In genomic region chr17:75406222-75406615, GRCh38 we compare ENCODE assay signal across 8 cellular contexts. TPM values are rescaled to one million over a fixed set of nuclear protein-coding genes. Genes with fewer than 3 reads are reported as not detected.
A peak's percentile ranks its signal among the peaks of the same experiment; 100 is the strongest.
DNase-seq lines count a peak whose midpoint lies in the region; TF ChIP-seq lines count a peak whose summit lies in the region.

No MANE protein-coding gene starts in this region.

- H3K4me3 ChIP-seq in GM06990 (replicated peaks; ENCODE audit: low read depth, low read length) (peak overlapping the region; percentile 99), ascending aorta (peak overlapping the region; percentile 70 to 96)

- no peaks in the 10 kb centered on the region for H3K27me3 ChIP-seq in GM06990 (replicated peaks; ENCODE audit: control insufficient read depth, insufficient read depth, low read length)
- H3K27me3 ChIP-seq in ascending aorta: no peaks in the 10 kb centered on the region

- intact Hi-C loops in ascending aorta (cut with DNase I): loop anchor here (5.0 to 10.0 kb wide), 3 partner anchors 34 to 349 kb away; partner anchors contain the start of gene MIF4GD

- DNase-seq in GM06990 (ENCODE audit: extremely low read depth, insufficient read length) (no peak), ascending aorta (ENCODE audit: low spot score in 2 of 2) (no peak), kidney glomerular epithelial cell (lab: John Stamatoyannopoulos, UW) (peak; percentile 36), substantia nigra (lab: John Stamatoyannopoulos, UW) (peak in 6 of 49 donors; percentile 9 to 39 (median 26)), NCI-H774 (lab: John Stamatoyannopoulos, UW) (no peak), iPS-NIHi11 (ENCODE audit: low spot score) (no peak), RKO (ENCODE audit: low spot score) (no peak)

- H3K9me3 ChIP-seq in KOPT-K1 (ENCODE audit: insufficient read depth, low read length, poor library complexity, severe bottlenecking): no peaks in the 10 kb centered on the region
- H3K9me3 ChIP-seq in ascending aorta: no peaks in the 10 kb centered on the region

- TF ChIP-seq CTCF in GM06990 (IDR thresholded peaks at IDR 0.05; ENCODE audit: insufficient read depth, low read length, poor library complexity, severe bottlenecking): no peak
- no peak for TF ChIP-seq CTCF in ascending aorta (IDR thresholded peaks at IDR 0.05)

- H3K27ac ChIP-seq in KOPT-K1 (ENCODE audit: low read depth, low read length, poor library complexity, severe bottlenecking) (peak overlapping the region; percentile 89), ascending aorta (peak overlapping the region in 1 of 2 donors; percentile 21), substantia nigra (ENCODE audit: low read depth, low read length, poor library complexity, severe bottlenecking) (peak overlapping the region; percentile 32)

- peaks cover 12 to 24% of the 10 kb centered on the region in 2 donors for H3K4me1 ChIP-seq in ascending aorta

- H3K36me3 ChIP-seq in GM06990 (ENCODE audit: control insufficient read depth, insufficient read depth, low read length) (no peaks in the 10 kb centered on the region), KOPT-K1 (ENCODE audit: insufficient read depth, low read length) (0 out of 2 replicates have a peak, but pooled peaks cover 14% of the 10 kb centered on the region), ascending aorta (no peaks in the 10 kb centered on the region)

RNA-seq across cellular contexts. Expression of gene GRB2, which starts 0.7 kb away (rescaled TPM):
- total RNA-seq in ascending aorta: 65.7 TPM

RNA-seq across cellular contexts. Expression of gene TMEM94, which starts 50.2 kb away (rescaled TPM):
- total RNA-seq in ascending aorta: 125 TPM
